ENCODE assay signal across 8 cellular contexts in genomic region chr6:159981591-159982245, GRCh38. TPM values are rescaled to one million over a fixed set of nuclear protein-coding genes. Genes with fewer than 3 reads are reported as not detected.
A peak's percentile ranks its signal among the peaks of the same experiment; 100 is the strongest.
DNase-seq lines count a peak whose midpoint lies in the region; ATAC-seq and TF ChIP-seq lines count a peak whose summit lies in the region.

No MANE protein-coding gene starts in this region.

- ATAC-seq in HG03196 (IDR thresholded peaks at IDR 0.05; ENCODE audit: unreplicated experiment) (peak; percentile 55), T-helper 17 cell (peak; percentile 75)

- peak overlapping the region; percentile 55 for H3K27ac ChIP-seq in CD4-positive, alpha-beta memory T cell (ENCODE audit: low read depth, low read length)
- H3K27ac ChIP-seq in epithelial cell of prostate (peak overlapping the region; percentile 48), neural progenitor cell (no peak overlapping the region)

- no peaks in the 10 kb centered on the region for H3K9me3 Mint-ChIP-seq in CD4-positive, alpha-beta memory T cell
- H3K9me3 Mint-ChIP-seq in neural progenitor cell: no peaks in the 10 kb centered on the region

- no peaks in the 10 kb centered on the region for H3F3A ChIP-seq in neural progenitor cell (ENCODE audit: low read depth)

- peaks cover 75 to 98% (median 86%) of the 10 kb centered on the region in 4 donors for H3K4me1 Mint-ChIP-seq in CD4-positive, alpha-beta memory T cell
- H3K4me1 Mint-ChIP-seq in T-helper 17 cell (peaks cover 69% of the 10 kb centered on the region), neural progenitor cell (peaks cover 69% of the 10 kb centered on the region)

- no peaks in the 10 kb centered on the region for H3K36me3 Mint-ChIP-seq in CD4-positive, alpha-beta memory T cell
- no peaks in the 10 kb centered on the region for H3K36me3 Mint-ChIP-seq in T-helper 17 cell (ENCODE audit: low read depth)
- peaks cover 2% of the 10 kb centered on the region for H3K36me3 Mint-ChIP-seq in neural progenitor cell

- H3K4me3 Mint-ChIP-seq in CD4-positive, alpha-beta memory T cell: peak overlapping the region; percentile 67 to 94 (median 78)
- H3K4me3 Mint-ChIP-seq in T-helper 17 cell: peak overlapping the region; percentile 88
- no peak overlapping the region for H3K4me3 Mint-ChIP-seq in neural progenitor cell

- no peak for TF ChIP-seq CTCF in neural progenitor cell (IDR thresholded peaks at IDR 0.05)

- H3K9ac ChIP-seq in neural progenitor cell: no peak overlapping the region

- no peaks in the 10 kb centered on the region for H3K9me3 ChIP-seq in CD4-positive, alpha-beta memory T cell (ENCODE audit: control insufficient read depth in 1 of 2, low read length in 2 of 2)
- H3K9me3 ChIP-seq in T-helper 17 cell (ENCODE audit: control insufficient read depth, low read length, poor library complexity, severe bottlenecking) (no peaks in the 10 kb centered on the region), neural progenitor cell (ENCODE audit: low read depth) (no peaks in the 10 kb centered on the region)

- intact Hi-C loops in CD4-positive, alpha-beta memory T cell (cut with micrococcal nuclease): loop anchor here (2.0 kb wide), 1 partner anchor 33 kb away; no protein-coding TSS in a partner anchor

- peaks cover 98% of the 10 kb centered on the region for H4K20me1 ChIP-seq in neural progenitor cell (ENCODE audit: low read depth)

- no peak overlapping the region for H2AFZ ChIP-seq in neural progenitor cell (replicated peaks)

- H3K4me1 ChIP-seq in CD4-positive, alpha-beta memory T cell (ENCODE audit: insufficient read depth, low read length): peaks cover 96% of the 10 kb centered on the region
- peaks cover 23% of the 10 kb centered on the region for H3K4me1 ChIP-seq in neural progenitor cell

- H3K27ac Mint-ChIP-seq in CD4-positive, alpha-beta memory T cell: peak overlapping the region; percentile 87 to 96 (median 93)
- peak overlapping the region; percentile 98 for H3K27ac Mint-ChIP-seq in T-helper 17 cell
- H3K27ac Mint-ChIP-seq in neural progenitor cell: peak overlapping the region; percentile 50

- H3K36me3 ChIP-seq in CD4-positive, alpha-beta memory T cell (ENCODE audit: insufficient read depth, low read length): no peaks in the 10 kb centered on the region
- no peaks in the 10 kb centered on the region for H3K36me3 ChIP-seq in neural progenitor cell

- H3K79me2 ChIP-seq in neural progenitor cell (ENCODE audit: low read depth): peaks cover 100% of the 10 kb centered on the region

- CTCF ChIA-PET in CD4-positive, alpha-beta memory T cell (lab: Charles Lee; ENCODE audit: partially characterized antibody): interaction anchor here (0.6 to 1.7 kb wide), 7 partner anchors 12 to 119 kb away, joined by 3 to 6 read pairs (median 4); no protein-coding TSS in a partner anchor

- no peaks in the 10 kb centered on the region for H3K27me3 Mint-ChIP-seq in CD4-positive, alpha-beta memory T cell
- H3K27me3 Mint-ChIP-seq in T-helper 17 cell: no peaks in the 10 kb centered on the region
- peaks cover 2% of the 10 kb centered on the region for H3K27me3 Mint-ChIP-seq in neural progenitor cell (ENCODE audit: insufficient read depth, low read depth)

- no peak overlapping the region for H3K4me2 ChIP-seq in neural progenitor cell

- no peaks in the 10 kb centered on the region for H3K27me3 ChIP-seq in CD4-positive, alpha-beta memory T cell (ENCODE audit: insufficient read depth, low read length)
- H3K27me3 ChIP-seq in neural progenitor cell: no peaks in the 10 kb centered on the region

- peak; percentile 36 to 72 (median 42) for DNase-seq in CD4-positive, alpha-beta memory T cell
- peak; percentile 63 for DNase-seq in GM19238 (ENCODE audit: insufficient read length, low spot score)
- DNase-seq in T-helper 17 cell: no peak
- DNase-seq in epithelial cell of prostate (ENCODE audit: low read depth, low spot score): no peak
- no peak for DNase-seq in neural progenitor cell (ENCODE audit: low spot score)
- no peak for DNase-seq in Ammon's horn (ENCODE audit: low spot score)
- no peak for DNase-seq in HT-29 (ENCODE audit: low spot score)

- POLR2A ChIA-PET in CD4-positive, alpha-beta memory T cell (lab: Charles Lee; ENCODE audit: partially characterized antibody): interaction anchor here (0.7 to 4.1 kb wide), 11 partner anchors 9 to 480 kb away, joined by 3 to 34 read pairs (median 6); partner anchors contain the start of genes IGF2R, MRPL18, TCP1 and WTAP

- H3K4me3 ChIP-seq in CD4-positive, alpha-beta memory T cell (ENCODE audit: low read length in 2 of 2): peak overlapping the region in 1 of 2 donors; percentile 30
- no peak overlapping the region for H3K4me3 ChIP-seq in neural progenitor cell

RNA-seq across cellular contexts. Expression of gene IGF2R, which starts 12.8 kb away (rescaled TPM):
- 10 to 100 TPM; 77.5 to 79.2 TPM for total RNA-seq in CD4-positive, alpha-beta memory T cell
- 10 to 100 TPM in 1 of 2 donors, 1 to 10 TPM in 1; 4.5 to 18.7 TPM for polyA plus RNA-seq in CD4-positive, alpha-beta memory T cell
- 10 to 100 TPM; 56.7 to 59.5 TPM for total RNA-seq in T-helper 17 cell
- 35.1 and 46.1 TPM in 2 replicates for total RNA-seq in neural progenitor cell (ENCODE audit: low replicate concordance)
- total RNA-seq in HT-29 (2014; rRNA removed; shearing (Covaris generic)): 37.7 and 51.2 TPM in 2 replicates

Comparison
In these comparisons a context has a peak if more than half of its experiments do, and no peak if none do; other contexts are left out.
1. DNase-seq: peak in CD4-positive, alpha-beta memory T cell (5 of 5) and GM19238 (single experiment); none in T-helper 17 cell (0 of 3), epithelial cell of prostate (single experiment), neural progenitor cell (single experiment), Ammon's horn (single experiment) and HT-29 (single experiment).
2. Peak in every context shown above with its lines, with median percentiles within 50 percentile points of each other: H3K27ac Mint-ChIP-seq.